ENCODE assay signal across 15 cellular contexts in the genomic region with DNA sequence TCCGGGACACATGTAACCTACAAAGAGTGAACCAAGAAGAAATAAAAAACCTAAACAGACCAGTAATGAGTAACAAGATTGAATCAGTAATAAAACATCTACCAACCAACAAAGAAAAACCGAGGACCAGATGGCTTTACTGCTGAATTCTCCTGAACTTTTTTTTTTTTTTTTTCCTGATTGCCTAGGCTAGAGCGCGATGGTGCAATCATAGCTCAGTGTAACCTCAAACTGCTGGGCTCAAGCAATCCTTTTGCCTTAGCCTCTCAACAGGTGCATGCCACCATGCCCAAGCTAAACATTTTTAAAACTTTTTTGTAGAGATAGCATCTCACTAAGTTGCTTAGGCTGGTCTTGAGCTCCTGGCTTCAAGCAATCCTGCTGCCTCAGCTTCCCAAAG.
"Had no signal": no experiment of that assay in that cellular context is flagged by ENCODE, and none has a peak within 500 bp of the region (broad histone marks: within the 10 kb centered on the region; RNA-seq: fewer than 3 reads in every experiment).

No MANE protein-coding gene starts in this region.

- H3K36me3 Mint-ChIP-seq: activated CD4-positive, alpha-beta memory T cell treated with anti-CD3 and anti-CD28 coated beads for 36 hours; activated naive CD8-positive, alpha-beta T cell treated with anti-CD3 and anti-CD28 coated beads, Interleukin-2, amount 10 ng/mL, durations not matched to agents 7 days and 5 days; immature natural killer cell had no signal

- H3K27ac Mint-ChIP-seq: activated CD4-positive, alpha-beta memory T cell treated with anti-CD3 and anti-CD28 coated beads for 36 hours; activated naive CD8-positive, alpha-beta T cell treated with anti-CD3 and anti-CD28 coated beads, Interleukin-2, amount 10 ng/mL, durations not matched to agents 7 days and 5 days; immature natural killer cell; nephron progenitor cell; stimulated activated naive CD8-positive, alpha-beta T cell treated with anti-CD3 and anti-CD28 coated beads, Interleukin-15, amount 100 ng/mL, for 72 hours; T-helper 2 cell treated with Interferon-gamma antibody and Interleukin-4, amounts not matched to agents 5 μg/mL and 100 μg/mL, for 36 hours had no signal

- H3K4me3 ChIP-seq: prostate gland, testis had no signal

- H3K4me1 Mint-ChIP-seq: activated naive CD8-positive, alpha-beta T cell treated with anti-CD3 and anti-CD28 coated beads, Interleukin-2, amount 10 ng/mL, durations not matched to agents 7 days and 5 days; stimulated activated naive CD8-positive, alpha-beta T cell treated with anti-CD3 and anti-CD28 coated beads, Interleukin-15, amount 100 ng/mL, for 72 hours had no signal

- H3K27ac ChIP-seq: prostate gland, testis had no signal

- H3K36me3 ChIP-seq: prostate gland had no signal

- H3K9me3 Mint-ChIP-seq: activated CD4-positive, alpha-beta memory T cell treated with anti-CD3 and anti-CD28 coated beads for 36 hours; activated naive CD8-positive, alpha-beta T cell treated with anti-CD3 and anti-CD28 coated beads, Interleukin-2, amount 10 ng/mL, durations not matched to agents 7 days and 5 days; nephron progenitor cell; stimulated activated naive CD8-positive, alpha-beta T cell treated with anti-CD3 and anti-CD28 coated beads, Interleukin-15, amount 100 ng/mL, for 72 hours; T-helper 2 cell treated with Interferon-gamma antibody and Interleukin-4, amounts not matched to agents 5 μg/mL and 100 μg/mL, for 36 hours had no signal

- H3K9me3 ChIP-seq: prostate gland, testis had no signal

- H3K4me3 Mint-ChIP-seq: activated CD4-positive, alpha-beta memory T cell treated with anti-CD3 and anti-CD28 coated beads for 36 hours; activated naive CD8-positive, alpha-beta T cell treated with anti-CD3 and anti-CD28 coated beads, Interleukin-2, amount 10 ng/mL, durations not matched to agents 7 days and 5 days; immature natural killer cell; nephron progenitor cell; stimulated activated naive CD8-positive, alpha-beta T cell treated with anti-CD3 and anti-CD28 coated beads, Interleukin-15, amount 100 ng/mL, for 72 hours; T-helper 2 cell treated with Interferon-gamma antibody and Interleukin-4, amounts not matched to agents 5 μg/mL and 100 μg/mL, for 36 hours had no signal

- DNase-seq: activated CD4-positive, alpha-beta memory T cell treated with anti-CD3 and anti-CD28 coated beads for 36 hours; activated naive CD8-positive, alpha-beta T cell treated with anti-CD3 and anti-CD28 coated beads, Interleukin-2, amount 10 ng/mL, durations not matched to agents 7 days and 5 days; activated T-cell treated with anti-CD3 and anti-CD28 coated beads, Interleukin-2, amount 50 U/mL, for 48 hours; anterior cingulate cortex; cerebellar nuclear complex; dermis blood vessel endothelial cell; immature natural killer cell; nephron progenitor cell; stimulated activated CD4-positive, alpha-beta T cell treated with anti-CD3 and anti-CD28 coated beads, Interleukin-4, amount 100 ng/mL, for 1 hour; stimulated activated CD8-positive, alpha-beta memory T cell treated with anti-CD3 and anti-CD28 coated beads, Interleukin-4, amount 100 ng/mL, for 48 hours; stimulated activated naive CD8-positive, alpha-beta T cell treated with anti-CD3 and anti-CD28 coated beads, Interleukin-15, amount 100 ng/mL, for 72 hours; testis had no signal

- H3K27me3 ChIP-seq: testis had no signal

- H3K4me1 ChIP-seq: prostate gland, testis had no signal

- ATAC-seq: sciatic nerve; stimulated activated naive CD8-positive, alpha-beta T cell treated with anti-CD3 and anti-CD28 coated beads, Interleukin-15, amount 100 ng/mL, for 72 hours had no signal
